ENCODE assay signal across 1 cellular context in genomic region chr7:102294589-102294988, GRCh38.
TF ChIP-seq lines count a peak whose summit lies in the region.

No MANE protein-coding gene starts in this region.

TF ChIP-seq in HepG2, 621 proteins besides CTCF, POLR2A, EP300 and RAD21:
- no peak for TF ChIP-seq TAF1 (CRISPR knock-in tag; IDR thresholded peaks at IDR 0.05)
- TF ChIP-seq ZNF18 (CRISPR knock-in tag; IDR thresholded peaks at IDR 0.05; ENCODE audit: insufficient replicate concordance) = no peak
- TF ChIP-seq E2F1 (CRISPR knock-in tag; IDR thresholded peaks at IDR 0.05) = no peak
- no peak for TF ChIP-seq E2F5 (CRISPR knock-in tag; conservative IDR thresholded peaks at IDR 0.05)
- no peak for TF ChIP-seq ZNF670 (CRISPR knock-in tag; IDR thresholded peaks at IDR 0.05; ENCODE audit: borderline replicate concordance)
- no peak for TF ChIP-seq AFF4 (CRISPR knock-in tag; IDR thresholded peaks at IDR 0.05)
- TF ChIP-seq ZMYM2 (CRISPR knock-in tag; IDR thresholded peaks at IDR 0.05) = no peak
- no peak for TF ChIP-seq EZH2 (conservative IDR thresholded peaks at IDR 0.05; ENCODE audit: low read depth, low read length)
- no peak for TF ChIP-seq HHEX (CRISPR knock-in tag; IDR thresholded peaks at IDR 0.05)
- TF ChIP-seq JARID2 (CRISPR knock-in tag; IDR thresholded peaks at IDR 0.05; ENCODE audit: insufficient replicate concordance) = no peak
